In genomic region chr6:87623248-87623647, GRCh38 we compare ENCODE assay signal across 22 cellular contexts. TPM values are rescaled to one million over a fixed set of nuclear protein-coding genes. Genes with fewer than 3 reads are reported as not detected.
DNase-seq lines count a peak whose midpoint lies in the region; ATAC-seq and TF ChIP-seq lines count a peak whose summit lies in the region.
"Had no signal": no experiment of that assay in that cellular context is flagged by ENCODE, and none has a peak within 500 bp of the region (broad histone marks: within the 10 kb centered on the region; RNA-seq: fewer than 3 reads in every experiment).

No MANE protein-coding gene starts in this region.

- no peak overlapping the region for H2AK5ac ChIP-seq in mesenchymal stem cell (ENCODE audit: low read length, severe bottlenecking)

- peaks cover 44% of the 10 kb centered on the region for H3K36me3 Mint-ChIP-seq in CD4-positive, CD25-positive, alpha-beta regulatory T cell
- H3K36me3 Mint-ChIP-seq in CD8-positive, alpha-beta T cell, result peaks cover 70% of the 10 kb centered on the region

- no peak overlapping the region for H3K4ac ChIP-seq in mesenchymal stem cell (ENCODE audit: low read depth in 1 of 2, low read length in 2 of 2)

- H3K9ac ChIP-seq in mesenchymal stem cell (ENCODE audit: low read length), result no peak overlapping the region

- no peak for TF ChIP-seq CTCF in CD8-positive, alpha-beta T cell (IDR thresholded peaks at IDR 0.05)

- H2BK5ac ChIP-seq in mesenchymal stem cell (ENCODE audit: low read depth, low read length, poor library complexity, severe bottlenecking), result no peak overlapping the region

- intact Hi-C loops in CD8-positive, alpha-beta T cell (cut with DNase I, micrococcal nuclease), result no loop called here

- H3K23ac ChIP-seq in mesenchymal stem cell (ENCODE audit: low read length in 2 of 2), result no peak overlapping the region

- H2BK120ac ChIP-seq in mesenchymal stem cell (ENCODE audit: low read depth, low read length), result no peak overlapping the region

- no peaks in the 10 kb centered on the region for H3K9me3 ChIP-seq in CD4-positive, CD25-positive, alpha-beta regulatory T cell (ENCODE audit: control insufficient read depth in 2 of 2, low read length in 2 of 2)
- no peaks in the 10 kb centered on the region for H3K9me3 ChIP-seq in mesenchymal stem cell (ENCODE audit: control insufficient read depth, low read length)
- H3K9me3 ChIP-seq in CD8-positive, alpha-beta T cell (ENCODE audit: low read length), result no peaks in the 10 kb centered on the region
- H3K9me3 ChIP-seq: prostate gland, stomach, vagina had no signal

- H4K8ac ChIP-seq in mesenchymal stem cell (ENCODE audit: low read length), result no peak overlapping the region

- WGBS in mesenchymal stem cell, result 82% methylated on average over 2 of the region's 3 CpGs

- DNase-seq in CD4-positive, CD25-positive, alpha-beta regulatory T cell, result no peak
- DNase-seq in NCI-H226 (peak; percentile 3), dermis blood vessel endothelial cell (peak; percentile 19), mesenchymal stem cell (peak; percentile 38), NCI-H2196 (lab: John Stamatoyannopoulos, UW; ENCODE audit: unreplicated experiment) (no peak)
- DNase-seq in CD8-positive, alpha-beta T cell, result no peak
- DNase-seq: activated CD4-positive, alpha-beta T cell treated with anti-CD3 and anti-CD28 coated beads, Interleukin-2, amount 10 ng/mL, durations not matched to agents 7 days and 5 days; activated T-cell treated with anti-CD3 and anti-CD28 coated beads, Interleukin-2, amount 50 U/mL, for 24 hours; hippocampal formation; Kasumi-1; kidney glomerular epithelial cell; NCI-H1417 treated with DMSO at 0.1 percent for 48 hours; SHP77 treated with DMSO at 0.1 percent for 48 hours; stimulated activated CD4-positive, alpha-beta T cell treated with anti-CD3 and anti-CD28 coated beads, Interleukin-15, amount 100 ng/mL, for 24 hours; stomach; T-helper 9 cell had no signal

- H3K4me3 Mint-ChIP-seq in CD4-positive, CD25-positive, alpha-beta regulatory T cell, result no peak overlapping the region
- H3K4me3 Mint-ChIP-seq in CD8-positive, alpha-beta T cell, result no peak overlapping the region
- H3K4me3 Mint-ChIP-seq: activated CD4-positive, alpha-beta T cell treated with anti-CD3 and anti-CD28 coated beads, Interleukin-2, amount 10 ng/mL, durations not matched to agents 7 days and 5 days; activated naive CD8-positive, alpha-beta T cell; activated T-cell treated with anti-CD3 and anti-CD28 coated beads, Interleukin-2, amount 50 U/mL, for 24 hours; B cell had no signal

- no peaks in the 10 kb centered on the region for H3K27me3 Mint-ChIP-seq in CD4-positive, CD25-positive, alpha-beta regulatory T cell
- no peaks in the 10 kb centered on the region for H3K27me3 Mint-ChIP-seq in CD8-positive, alpha-beta T cell (ENCODE audit: low read depth)
- H3K27me3 Mint-ChIP-seq: activated CD4-positive, alpha-beta T cell treated with anti-CD3 and anti-CD28 coated beads, Interleukin-2, amount 10 ng/mL, durations not matched to agents 7 days and 5 days; activated naive CD8-positive, alpha-beta T cell; activated T-cell treated with anti-CD3 and anti-CD28 coated beads, Interleukin-2, amount 50 U/mL, for 24 hours; B cell had no signal

- CTCF ChIA-PET in CD8-positive, alpha-beta T cell (lab: Charles Lee), result no interaction called here

- H3K27ac Mint-ChIP-seq in CD4-positive, CD25-positive, alpha-beta regulatory T cell, result peak overlapping the region in 2 of 3 donors; percentile 6 to 34
- H3K27ac Mint-ChIP-seq in CD8-positive, alpha-beta T cell, result no peak overlapping the region
- H3K27ac Mint-ChIP-seq: activated CD4-positive, alpha-beta T cell treated with anti-CD3 and anti-CD28 coated beads, Interleukin-2, amount 10 ng/mL, durations not matched to agents 7 days and 5 days; activated naive CD8-positive, alpha-beta T cell; activated T-cell treated with anti-CD3 and anti-CD28 coated beads, Interleukin-2, amount 50 U/mL, for 24 hours; B cell had no signal

- no peak overlapping the region for H3K14ac ChIP-seq in mesenchymal stem cell (ENCODE audit: low read length in 2 of 2)

- POLR2A ChIA-PET in CD8-positive, alpha-beta T cell (lab: Charles Lee), result interaction anchor here (0.6 kb wide), 1 partner anchor 127 kb away, joined by 5 read pairs; no protein-coding TSS in a partner anchor

- H4K91ac ChIP-seq in mesenchymal stem cell (ENCODE audit: low read length), result no peak overlapping the region

- no peaks in the 10 kb centered on the region for H3K27me3 ChIP-seq in CD4-positive, CD25-positive, alpha-beta regulatory T cell (ENCODE audit: control insufficient read depth, insufficient read depth, low read length)
- no peaks in the 10 kb centered on the region for H3K27me3 ChIP-seq in mesenchymal stem cell (ENCODE audit: control insufficient read depth in 1 of 2, insufficient read depth in 1 of 2, low read length in 2 of 2)
- H3K27me3 ChIP-seq in CD8-positive, alpha-beta T cell (ENCODE audit: insufficient read depth, low read length), result no peaks in the 10 kb centered on the region
- H3K27me3 ChIP-seq: stomach, vagina had no signal

- H3K4me2 ChIP-seq in mesenchymal stem cell (ENCODE audit: low read length, poor library complexity, severe bottlenecking), result no peak overlapping the region

- peaks cover 0 to 1% (median 0%) of the 10 kb centered on the region in 7 donors for H3K9me3 Mint-ChIP-seq in CD4-positive, CD25-positive, alpha-beta regulatory T cell
- no peaks in the 10 kb centered on the region for H3K9me3 Mint-ChIP-seq in CD8-positive, alpha-beta T cell
- H3K9me3 Mint-ChIP-seq: activated CD4-positive, alpha-beta T cell treated with anti-CD3 and anti-CD28 coated beads, Interleukin-2, amount 10 ng/mL, durations not matched to agents 7 days and 5 days; activated T-cell treated with anti-CD3 and anti-CD28 coated beads, Interleukin-2, amount 50 U/mL, for 24 hours had no signal

- H3K4me1 ChIP-seq in CD4-positive, CD25-positive, alpha-beta regulatory T cell (ENCODE audit: control insufficient read depth, insufficient read depth, low read length, poor library complexity, severe bottlenecking), result no peaks in the 10 kb centered on the region
- H3K4me1 ChIP-seq in mesenchymal stem cell (ENCODE audit: control insufficient read depth, insufficient read depth, low read depth, low read length), result no peaks in the 10 kb centered on the region
- H3K4me1 ChIP-seq in CD8-positive, alpha-beta T cell (ENCODE audit: insufficient read depth, low read length), result no peaks in the 10 kb centered on the region
- H3K4me1 ChIP-seq: prostate gland, vagina had no signal

- H2AFZ ChIP-seq in mesenchymal stem cell (ENCODE audit: low read depth, low read length), result no peak overlapping the region

- H3K18ac ChIP-seq in mesenchymal stem cell (ENCODE audit: low read depth in 1 of 2, low read length in 2 of 2), result no peak overlapping the region

- no peak overlapping the region for H2BK15ac ChIP-seq in mesenchymal stem cell (ENCODE audit: low read depth, poor library complexity, severe bottlenecking)

- H3K4me1 Mint-ChIP-seq in CD4-positive, CD25-positive, alpha-beta regulatory T cell, result peaks cover 6 to 24% (median 10%) of the 10 kb centered on the region in 4 donors
- no peaks in the 10 kb centered on the region for H3K4me1 Mint-ChIP-seq in CD8-positive, alpha-beta T cell (ENCODE audit: low read depth)
- H3K4me1 Mint-ChIP-seq: B cell had no signal

- ATAC-seq in CD4-positive, CD25-positive, alpha-beta regulatory T cell (ENCODE audit: low read depth in 2 of 2), result no peak
- no peak for ATAC-seq in CD8-positive, alpha-beta T cell
- ATAC-seq in GM19397 (IDR thresholded peaks at IDR 0.05; ENCODE audit: unreplicated experiment), result no peak
- no peak for ATAC-seq in HG03175 (IDR thresholded peaks at IDR 0.05; ENCODE audit: unreplicated experiment)

- peaks cover 15% of the 10 kb centered on the region for H3K36me3 ChIP-seq in CD4-positive, CD25-positive, alpha-beta regulatory T cell (ENCODE audit: control insufficient read depth, insufficient read depth, low read length)
- peaks cover 3 to 45% of the 10 kb centered on the region in 2 experiments for H3K36me3 ChIP-seq in mesenchymal stem cell (ENCODE audit: control insufficient read depth in 1 of 2, insufficient read depth in 2 of 2, low read depth in 1 of 2, low read length in 2 of 2)
- H3K36me3 ChIP-seq in CD8-positive, alpha-beta T cell (ENCODE audit: insufficient read depth, low read length), result no peaks in the 10 kb centered on the region
- H3K36me3 ChIP-seq: prostate gland had no signal

- H2BK12ac ChIP-seq in mesenchymal stem cell (ENCODE audit: low read length in 2 of 2), result no peak overlapping the region

- H3K4me3 ChIP-seq in CD4-positive, CD25-positive, alpha-beta regulatory T cell (ENCODE audit: low read depth, low read length), result no peak overlapping the region
- H3K4me3 ChIP-seq in mesenchymal stem cell (ENCODE audit: insufficient read depth in 1 of 2, low read depth in 1 of 2, low read length in 2 of 2), result no peak overlapping the region
- H3K4me3 ChIP-seq in CD8-positive, alpha-beta T cell (ENCODE audit: low read depth, low read length), result no peak overlapping the region
- H3K4me3 ChIP-seq: prostate gland, stomach, vagina had no signal

- H3K27ac ChIP-seq in CD4-positive, CD25-positive, alpha-beta regulatory T cell (ENCODE audit: insufficient read depth, low read length, poor library complexity, severe bottlenecking), result no peak overlapping the region
- no peak overlapping the region for H3K27ac ChIP-seq in mesenchymal stem cell (ENCODE audit: low read length, poor library complexity, severe bottlenecking)
- H3K27ac ChIP-seq in CD8-positive, alpha-beta T cell (ENCODE audit: low read depth, low read length), result no peak overlapping the region
- H3K27ac ChIP-seq: prostate gland, stomach, vagina had no signal

- H3K79me1 ChIP-seq in mesenchymal stem cell (replicated peaks; ENCODE audit: low read length, poor library complexity, severe bottlenecking), result no peaks in the 10 kb centered on the region

RNA-seq across cellular contexts. Expression of gene ORC3, which starts 33.3 kb away (rescaled TPM):
- 17.8 TPM for total RNA-seq in CD4-positive, CD25-positive, alpha-beta regulatory T cell
- polyA plus RNA-seq in CD4-positive, CD25-positive, alpha-beta regulatory T cell, result 10 to 100 TPM; 32.2 to 49.3 (median 40.3) TPM
- 12.9 and 19.9 TPM in 2 replicates for total RNA-seq in dermis blood vessel endothelial cell
- 18.7 TPM for polyA plus RNA-seq in mesenchymal stem cell (2013, experiment 1 of 2)
- polyA plus RNA-seq in mesenchymal stem cell (2013, experiment 2 of 2), result 17.7 TPM
- 1 to 10 TPM; 9.4 to 9.9 TPM for total RNA-seq in CD8-positive, alpha-beta T cell

RNA-seq across cellular contexts. Expression of gene RARS2, which starts 33.5 kb away (rescaled TPM):
- 34.0 TPM for total RNA-seq in CD4-positive, CD25-positive, alpha-beta regulatory T cell
- 10 to 100 TPM; 34.8 to 44.7 (median 42.8) TPM for polyA plus RNA-seq in CD4-positive, CD25-positive, alpha-beta regulatory T cell
- total RNA-seq in dermis blood vessel endothelial cell, result 31.7 and 38.3 TPM in 2 replicates
- 59.0 TPM for polyA plus RNA-seq in mesenchymal stem cell (2013, experiment 1 of 2)
- polyA plus RNA-seq in mesenchymal stem cell (2013, experiment 2 of 2), result 60.7 TPM
- 10 to 100 TPM; 15.8 to 20.4 TPM for total RNA-seq in CD8-positive, alpha-beta T cell

Comparison
In these comparisons a context has a peak if more than half of its experiments do, and no peak if none do; other contexts are left out.
1. DNase-seq: peak in NCI-H226 (single experiment), dermis blood vessel endothelial cell (single experiment) and mesenchymal stem cell (single experiment); none in CD4-positive, CD25-positive, alpha-beta regulatory T cell (0 of 3), NCI-H2196 (single experiment) and CD8-positive, alpha-beta T cell (0 of 7).